In the genomic region with DNA sequence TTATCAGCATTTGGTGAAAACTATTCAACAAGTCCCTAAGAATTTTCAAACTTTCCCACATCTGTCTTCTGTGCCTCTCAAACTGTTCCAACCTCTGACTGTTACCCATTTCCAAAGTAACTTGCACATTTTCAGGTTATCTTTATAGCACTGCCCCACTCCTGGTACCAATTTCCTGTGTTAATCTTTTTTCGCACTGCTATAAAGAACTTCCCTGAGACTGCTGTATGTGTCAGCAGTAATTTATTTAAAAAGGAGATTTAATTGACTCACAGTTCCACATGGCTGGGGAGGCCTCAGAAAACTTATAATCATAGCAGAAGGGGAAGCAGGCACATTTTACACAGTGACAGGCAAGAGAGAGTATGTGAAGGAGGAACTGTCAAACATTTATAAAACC, we compare ENCODE assay signal across 26 cellular contexts.
"Had no signal": no experiment of that assay in that cellular context is flagged by ENCODE, and none has a peak within 500 bp of the region (broad histone marks: within the 10 kb centered on the region; RNA-seq: fewer than 3 reads in every experiment).

No MANE protein-coding gene starts in this region.

- H3K27ac ChIP-seq: left lung, lower lobe of right lung, ovary, right atrium auricular region, right lobe of liver, tibial nerve, upper lobe of left lung, vagina had no signal

- DNase-seq: kidney glomerular epithelial cell; left cardiac atrium; left lung; lower lobe of right lung; mammary epithelial cell; mesenchymal stem cell; naive thymus-derived CD4-positive, alpha-beta T cell; ovary; right lobe of liver; stimulated activated CD4-positive, alpha-beta T cell treated with anti-CD3 and anti-CD28 coated beads, Interleukin-1b, Interleukin-23, amount 100 ng/mL, for 48 hours; stimulated activated CD4-positive, alpha-beta T cell treated with anti-CD3 and anti-CD28 coated beads, Interleukin-2, amount 100 ng/mL, for 48 hours; stimulated activated CD4-positive, alpha-beta T cell treated with anti-CD3 and anti-CD28 coated beads, Interleukin-4, amount 100 ng/mL, for 4 hours; stimulated activated CD8-positive, alpha-beta memory T cell treated with anti-CD3 and anti-CD28 coated beads, Interleukin-4, amount 100 ng/mL, for 48 hours; stimulated activated naive CD4-positive, alpha-beta T cell treated with Interleukin-2 at 50 U/mL for 16 hours; stimulated activated naive CD8-positive, alpha-beta T cell treated with anti-CD3 and anti-CD28 coated beads, Interleukin-15, amount 100 ng/mL, for 72 hours; substantia nigra; upper lobe of left lung had no signal

- H3K36me3 Mint-ChIP-seq: mesothelial cell of epicardium; naive thymus-derived CD4-positive, alpha-beta T cell; stimulated activated memory B cell treated with anti-CD40 and anti-IgM and Interleukin-4, amounts not matched to agents 10 μg/mL and 1 μg/mL and 100 μg/mL, for 72 hours had no signal

- ATAC-seq: left cardiac atrium; left lung; lower lobe of right lung; naive thymus-derived CD4-positive, alpha-beta T cell; natural killer cell treated with Interleukin-12 subunit alpha and Interleukin-12 subunit beta and Interleukin-15 and Interleukin-18, amount 100 ng/mL, for 72 hours; right lobe of liver; stimulated activated memory B cell treated with anti-CD40 and anti-IgM and Interleukin-4, amounts not matched to agents 10 μg/mL and 1 μg/mL and 100 μg/mL, for 72 hours; stimulated activated naive CD8-positive, alpha-beta T cell treated with anti-CD3 and anti-CD28 coated beads, Interleukin-15, amount 100 ng/mL, for 72 hours had no signal

- FAIRE-seq: keratinocyte had no signal

- H3K27me3 ChIP-seq: left lung, ovary, right atrium auricular region, right lobe of liver, tibial nerve, upper lobe of left lung, vagina had no signal

- H3K9me3 ChIP-seq: ovary, right lobe of liver, vagina had no signal

- H3K27me3 Mint-ChIP-seq: naive thymus-derived CD4-positive, alpha-beta T cell; natural killer cell treated with Interleukin-12 subunit alpha and Interleukin-12 subunit beta and Interleukin-15 and Interleukin-18, amount 100 ng/mL, for 72 hours; progenitor cell of endocrine pancreas; stimulated activated memory B cell treated with anti-CD40 and anti-IgM and Interleukin-4, amounts not matched to agents 10 μg/mL and 1 μg/mL and 100 μg/mL, for 72 hours; stimulated activated naive CD8-positive, alpha-beta T cell treated with anti-CD3 and anti-CD28 coated beads, Interleukin-15, amount 100 ng/mL, for 72 hours had no signal

- H3K4me1 Mint-ChIP-seq: mesothelial cell of epicardium; naive thymus-derived CD4-positive, alpha-beta T cell; stimulated activated memory B cell treated with anti-CD40 and anti-IgM and Interleukin-4, amounts not matched to agents 10 μg/mL and 1 μg/mL and 100 μg/mL, for 72 hours; stimulated activated naive CD8-positive, alpha-beta T cell treated with anti-CD3 and anti-CD28 coated beads, Interleukin-15, amount 100 ng/mL, for 72 hours had no signal

- H3K27ac Mint-ChIP-seq: mesothelial cell of epicardium; naive thymus-derived CD4-positive, alpha-beta T cell; natural killer cell treated with Interleukin-12 subunit alpha and Interleukin-12 subunit beta and Interleukin-15 and Interleukin-18, amount 100 ng/mL, for 72 hours; progenitor cell of endocrine pancreas; stimulated activated memory B cell treated with anti-CD40 and anti-IgM and Interleukin-4, amounts not matched to agents 10 μg/mL and 1 μg/mL and 100 μg/mL, for 72 hours; stimulated activated naive CD8-positive, alpha-beta T cell treated with anti-CD3 and anti-CD28 coated beads, Interleukin-15, amount 100 ng/mL, for 72 hours had no signal

- H3K4me1 ChIP-seq: left lung, lower lobe of right lung, right atrium auricular region, tibial nerve, upper lobe of left lung, vagina had no signal

- H3K4me3 Mint-ChIP-seq: mesothelial cell of epicardium; naive thymus-derived CD4-positive, alpha-beta T cell; natural killer cell treated with Interleukin-12 subunit alpha and Interleukin-12 subunit beta and Interleukin-15 and Interleukin-18, amount 100 ng/mL, for 72 hours; stimulated activated memory B cell treated with anti-CD40 and anti-IgM and Interleukin-4, amounts not matched to agents 10 μg/mL and 1 μg/mL and 100 μg/mL, for 72 hours; stimulated activated naive CD8-positive, alpha-beta T cell treated with anti-CD3 and anti-CD28 coated beads, Interleukin-15, amount 100 ng/mL, for 72 hours had no signal

- H3K4me2 ChIP-seq: smooth muscle cell had no signal

- H3K4me3 ChIP-seq: left lung, lower lobe of right lung, ovary, right atrium auricular region, right lobe of liver, smooth muscle cell, tibial nerve, upper lobe of left lung, vagina had no signal

- H3K36me3 ChIP-seq: left lung, lower lobe of right lung, ovary, right atrium auricular region, right lobe of liver, tibial nerve, upper lobe of left lung, vagina had no signal
